19 cellular contexts compared by ENCODE assay signal in genomic region chr1:157437301-157437700, GRCh38.
DNase-seq lines count a peak whose midpoint lies in the region; ATAC-seq and TF ChIP-seq lines count a peak whose summit lies in the region.
"Had no signal": no experiment of that assay in that cellular context is flagged by ENCODE, and none has a peak within 500 bp of the region (broad histone marks: within the 10 kb centered on the region; RNA-seq: fewer than 3 reads in every experiment).

No MANE protein-coding gene starts in this region.

- peak; percentile 21 for ATAC-seq in T-helper 17 cell
- ATAC-seq in HG03521 (IDR thresholded peaks at IDR 0.05; ENCODE audit: unreplicated experiment): no peak

- H3K27ac ChIP-seq in HL-60 (replicated peaks) (no peak overlapping the region), trophoblast cell (ENCODE audit: low read depth, low read length) (no peak overlapping the region)
- H3K27ac ChIP-seq: Peyer's patch had no signal

- H3K23ac ChIP-seq in trophoblast cell (ENCODE audit: low read length): no peak overlapping the region

- H4K91ac ChIP-seq in trophoblast cell (ENCODE audit: low read depth, low read length): no peak overlapping the region

- H3K4me3 Mint-ChIP-seq in T-helper 17 cell: no peak overlapping the region
- H3K4me3 Mint-ChIP-seq: CD4-positive, alpha-beta memory T cell; IgD-negative memory B cell had no signal

- H3K27me3 ChIP-seq in HL-60 (ENCODE audit: insufficient read depth, poor library complexity, severe bottlenecking) (no peaks in the 10 kb centered on the region), trophoblast cell (ENCODE audit: insufficient read depth, low read length) (peaks cover 4% of the 10 kb centered on the region)
- H3K27me3 ChIP-seq: Peyer's patch had no signal

- no peak overlapping the region for H3K4me2 ChIP-seq in trophoblast cell (ENCODE audit: low read length)

- no peak overlapping the region for H3K18ac ChIP-seq in trophoblast cell (ENCODE audit: low read length)

- no peak overlapping the region for H2BK5ac ChIP-seq in trophoblast cell (ENCODE audit: low read depth, low read length, poor library complexity)

- no CpG with 5 or more reads among the region's 4 CpGs for WGBS in trophoblast cell (ENCODE audit: extremely low coverage, insufficient coverage, insufficient read length)

- no peaks in the 10 kb centered on the region for H3K79me1 ChIP-seq in trophoblast cell (ENCODE audit: low read length)

- no peaks in the 10 kb centered on the region for H3K4me1 Mint-ChIP-seq in T-helper 17 cell
- H3K4me1 Mint-ChIP-seq: CD4-positive, alpha-beta memory T cell; IgD-negative memory B cell had no signal

- H4K12ac ChIP-seq in trophoblast cell (ENCODE audit: low read depth, low read length): no peak overlapping the region

- H3K36me3 ChIP-seq in trophoblast cell (ENCODE audit: control insufficient read depth in 1 of 2, insufficient read depth in 2 of 2, low read length in 2 of 2): no peaks in the 10 kb centered on the region
- H3K36me3 ChIP-seq: Peyer's patch had no signal

- no peak overlapping the region for H3K14ac ChIP-seq in trophoblast cell (ENCODE audit: low read length)

- no peak overlapping the region for H4K8ac ChIP-seq in trophoblast cell (ENCODE audit: low read depth, low read length)

- H2BK120ac ChIP-seq in trophoblast cell (ENCODE audit: insufficient read depth, low read length, poor library complexity): no peak overlapping the region

- H3K36me3 Mint-ChIP-seq in T-helper 17 cell (ENCODE audit: low read depth): no peaks in the 10 kb centered on the region
- H3K36me3 Mint-ChIP-seq: CD4-positive, alpha-beta memory T cell had no signal

- no peak overlapping the region for H3K9ac ChIP-seq in trophoblast cell (ENCODE audit: low read length)

- H2BK12ac ChIP-seq in trophoblast cell (ENCODE audit: low read length): no peak overlapping the region

- no peak overlapping the region for H3K4me3 ChIP-seq in HL-60 (replicated peaks; ENCODE audit: insufficient read depth, low read length)
- H3K4me3 ChIP-seq in trophoblast cell (ENCODE audit: low read depth, low read length): no peak overlapping the region
- H3K4me3 ChIP-seq: Peyer's patch had no signal

- H3K27ac Mint-ChIP-seq in T-helper 17 cell: no peak overlapping the region
- H3K27ac Mint-ChIP-seq: CD4-positive, alpha-beta memory T cell; IgD-negative memory B cell had no signal

- DNase-seq in HL-60 (ENCODE audit: low read depth in 1 of 2, low spot score in 1 of 2) (peak; percentile 59 to 79), NOMO-1 treated with DMSO at 0.1 percent for 48 hours (lab: John Stamatoyannopoulos, UW; ENCODE audit: unreplicated experiment) (peak; percentile 96), T-helper 17 cell (no peak), trophoblast cell (peak; percentile 2 to 10), NCI-H345 treated with DMSO at 0.1 percent for 48 hours (lab: John Stamatoyannopoulos, UW; ENCODE audit: unreplicated experiment) (no peak), dedifferentiated amniotic fluid mesenchymal stem cell (ENCODE audit: extremely low spot score) (no peak)
- DNase-seq in stimulated activated CD4-positive, alpha-beta T cell treated with anti-CD3 and anti-CD28 coated beads, Interleukin-2, amount 100 ng/mL, for 48 hours: no peak
- DNase-seq: CD4-positive, alpha-beta memory T cell; DMS79 treated with DMSO at 0.1 percent for 48 hours; GDM1; NCI-H1092 treated with DMSO at 0.1 percent for 48 hours; NCI-H1694 treated with DMSO at 0.1 percent for 48 hours; NCI-H345; NCI-H69; NK-92 treated with Interleukin-12 subunit alpha and Interleukin-12 subunit beta, amount 100 ng/mL, for 24 hours; Peyer's patch; SHP77 treated with DMSO at 0.1 percent for 48 hours had no signal

- TF ChIP-seq CTCF in HL-60 (IDR thresholded peaks at IDR 0.05; ENCODE audit: insufficient read depth, low read length): no peak

- peaks cover 0 to 2% of the 10 kb centered on the region in 2 experiments for H3K4me1 ChIP-seq in trophoblast cell (ENCODE audit: control insufficient read depth in 1 of 2, insufficient read depth in 2 of 2, low read length in 2 of 2)
- H3K4me1 ChIP-seq: Peyer's patch had no signal

- no peak overlapping the region for H2AFZ ChIP-seq in trophoblast cell (ENCODE audit: insufficient read depth, low read length, poor library complexity)

- H3K9me3 ChIP-seq in T-helper 17 cell (ENCODE audit: control insufficient read depth, low read length, poor library complexity, severe bottlenecking) (no peaks in the 10 kb centered on the region), trophoblast cell (ENCODE audit: insufficient read depth, low read depth, low read length) (no peaks in the 10 kb centered on the region)
- H3K9me3 ChIP-seq: Peyer's patch had no signal

- H3K27me3 Mint-ChIP-seq in T-helper 17 cell: peaks cover 27% of the 10 kb centered on the region

- no peak overlapping the region for H2AK5ac ChIP-seq in trophoblast cell (ENCODE audit: low read length)

- no peak overlapping the region for H3K4ac ChIP-seq in trophoblast cell (ENCODE audit: low read depth, low read length)

- H3K79me2 ChIP-seq in trophoblast cell (ENCODE audit: control insufficient read depth, insufficient read depth, low read length, poor library complexity): no peaks in the 10 kb centered on the region

Comparison
In these comparisons a context has a peak if more than half of its experiments do, and no peak if none do; other contexts are left out.
1. DNase-seq: peak in HL-60 (2 of 2), NOMO-1 treated with DMSO at 0.1 percent for 48 hours (single experiment) and trophoblast cell (2 of 2); none in T-helper 17 cell (0 of 3), NCI-H345 treated with DMSO at 0.1 percent for 48 hours (single experiment), dedifferentiated amniotic fluid mesenchymal stem cell (single experiment) and stimulated activated CD4-positive, alpha-beta T cell treated with anti-CD3 and anti-CD28 coated beads, Interleukin-2, amount 100 ng/mL, for 48 hours (0 of 2).